14 cellular contexts compared by ENCODE assay signal in genomic region chr1:21929951-21930615, GRCh38. TPM values are rescaled to one million over a fixed set of nuclear protein-coding genes. Genes with fewer than 3 reads are reported as not detected.
DNase-seq lines count a peak whose midpoint lies in the region; ATAC-seq and TF ChIP-seq lines count a peak whose summit lies in the region.
"Had no signal": no experiment of that assay in that cellular context is flagged by ENCODE, and none has a peak within 500 bp of the region (broad histone marks: within the 10 kb centered on the region; RNA-seq: fewer than 3 reads in every experiment).

No MANE protein-coding gene starts in this region.

- ATAC-seq in Right ventricle myocardium superior (ENCODE audit: poor library complexity), result peak; percentile 5
- no peak for ATAC-seq in Right ventricle myocardium inferior
- no peak for ATAC-seq in aorta (ENCODE audit: low FRiP score)
- ATAC-seq in HG03439 (IDR thresholded peaks at IDR 0.05; ENCODE audit: unreplicated experiment), result no peak
- ATAC-seq: stimulated activated naive CD8-positive, alpha-beta T cell treated with anti-CD3 and anti-CD28 coated beads, Interleukin-15, amount 100 ng/mL, for 72 hours had no signal

- H3K4me1 ChIP-seq in aorta (ENCODE audit: control insufficient read depth in 1 of 2, insufficient read depth in 2 of 2, low read length in 2 of 2), result peaks cover 3 to 9% of the 10 kb centered on the region in 2 donors

- no peaks in the 10 kb centered on the region for H3K9me3 Mint-ChIP-seq in osteocyte (ENCODE audit: unreplicated experiment)
- H3K9me3 Mint-ChIP-seq: activated T-helper 1 cell treated with anti-CD3 and anti-CD28 coated beads, Interleukin-12 subunit alpha, Interleukin-12 subunit beta, Interleukin-2, Interleukin-4 antibody, amounts not matched to agents 30 ng/mL and 10 ng/mL and 1 ng/mL, durations not matched to agents 14 hours and 24 hours and 36 hours; stimulated activated naive CD8-positive, alpha-beta T cell treated with anti-CD3 and anti-CD28 coated beads, Interleukin-15, amount 100 ng/mL, for 72 hours had no signal

- WGBS in aorta, 2 donors, result 45 to 47% methylated on average over 10 of the region's 10 CpGs

- H3K27ac Mint-ChIP-seq in osteocyte (ENCODE audit: unreplicated experiment), result peak overlapping the region; percentile 81
- H3K27ac Mint-ChIP-seq: activated T-helper 1 cell treated with anti-CD3 and anti-CD28 coated beads, Interleukin-12 subunit alpha, Interleukin-12 subunit beta, Interleukin-2, Interleukin-4 antibody, amounts not matched to agents 30 ng/mL and 10 ng/mL and 1 ng/mL, durations not matched to agents 14 hours and 24 hours and 36 hours had no signal

- intact Hi-C loops in Right ventricle myocardium superior (cut with DNase I), result no loop called here
- intact Hi-C loops in Right ventricle myocardium inferior (cut with DNase I), result loop anchor here (5.0 kb wide), 1 partner anchor 33 kb away; no protein-coding TSS in a partner anchor
- intact Hi-C loops in aorta (cut with DNase I), result no loop called here

- peaks cover 0 to 2% of the 10 kb centered on the region in 2 donors for H3K36me3 ChIP-seq in aorta (ENCODE audit: control insufficient read depth in 1 of 2, insufficient read depth in 2 of 2, low read length in 1 of 2)

- TF ChIP-seq CTCF in fibroblast of the aortic adventitia (IDR thresholded peaks at IDR 0.05; ENCODE audit: insufficient read depth, low read length) (no peak), osteocyte (IDR thresholded peaks at IDR 0.05) (no peak)

- H3K27ac ChIP-seq in aorta (ENCODE audit: low read depth in 1 of 2, low read length in 2 of 2), result peak overlapping the region; percentile 69 to 79

- DNase-seq in Right ventricle myocardium superior (no peak), Right ventricle myocardium inferior (ENCODE audit: missing footprints) (no peak), fibroblast of the aortic adventitia (ENCODE audit: low read depth) (peak; percentile 53), osteocyte (ENCODE audit: extremely low spot score, unreplicated experiment) (no peak), aorta (peak in 1 of 2 donors; percentile 50), mesenteric fat pad (ENCODE audit: low spot score) (no peak), COR-L47 (lab: John Stamatoyannopoulos, UW) (no peak)
- DNase-seq: cerebellar nuclear complex; foreskin fibroblast; NCI-H526; stimulated activated naive CD8-positive, alpha-beta T cell treated with anti-CD3 and anti-CD28 coated beads, Interleukin-15, amount 100 ng/mL, for 72 hours had no signal

- H3K36me3 Mint-ChIP-seq in osteocyte (ENCODE audit: unreplicated experiment), result peaks cover 4% of the 10 kb centered on the region

- H3K9me3 ChIP-seq in aorta (ENCODE audit: control insufficient read depth, low read length), result no peaks in the 10 kb centered on the region

- peaks cover 78% of the 10 kb centered on the region for H3K4me1 Mint-ChIP-seq in osteocyte (ENCODE audit: unreplicated experiment)

- H3K27me3 ChIP-seq in aorta (ENCODE audit: control insufficient read depth in 1 of 2, insufficient read depth in 2 of 2, low read length in 1 of 2), result no peaks in the 10 kb centered on the region

- H3K4me3 ChIP-seq in fibroblast of the aortic adventitia (ENCODE audit: low read depth, low read length) (no peak overlapping the region), aorta (ENCODE audit: low read length in 2 of 2) (no peak overlapping the region)

- H3K27me3 Mint-ChIP-seq in osteocyte (ENCODE audit: unreplicated experiment), result no peaks in the 10 kb centered on the region
- H3K27me3 Mint-ChIP-seq: stimulated activated naive CD8-positive, alpha-beta T cell treated with anti-CD3 and anti-CD28 coated beads, Interleukin-15, amount 100 ng/mL, for 72 hours had no signal

- H3K4me3 Mint-ChIP-seq in osteocyte (ENCODE audit: unreplicated experiment), result no peak overlapping the region
- H3K4me3 Mint-ChIP-seq: activated T-helper 1 cell treated with anti-CD3 and anti-CD28 coated beads, Interleukin-12 subunit alpha, Interleukin-12 subunit beta, Interleukin-2, Interleukin-4 antibody, amounts not matched to agents 30 ng/mL and 10 ng/mL and 1 ng/mL, durations not matched to agents 14 hours and 24 hours and 36 hours; stimulated activated naive CD8-positive, alpha-beta T cell treated with anti-CD3 and anti-CD28 coated beads, Interleukin-15, amount 100 ng/mL, for 72 hours had no signal

RNA-seq across cellular contexts. Expression of gene HSPG2, which starts 7.0 kb away (rescaled TPM):
- total RNA-seq in Right ventricle myocardium superior, result 263 TPM
- 269 TPM for total RNA-seq in Right ventricle myocardium inferior
- 164 and 367 TPM in 2 replicates for total RNA-seq in fibroblast of the aortic adventitia (ENCODE audit: low replicate concordance)
- 197 and 230 TPM in 2 replicates for total RNA-seq in osteocyte
- 1,000 to 10,000 TPM in 1 of 2 donors, 100 to 1,000 TPM in 1; 868 to 1,205 TPM for total RNA-seq in aorta
- polyA plus RNA-seq in aorta, result 100 to 1,000 TPM in 1 of 2 donors, 10 to 100 TPM in 1; 49.1 to 268 TPM
- total RNA-seq in mesenteric fat pad, result 543 TPM

RNA-seq across cellular contexts. Expression of gene CELA3B, which starts 46.7 kb away (rescaled TPM):
- not detected for total RNA-seq in Right ventricle myocardium superior
- total RNA-seq in Right ventricle myocardium inferior, result not detected
- not detected in 2 replicates for total RNA-seq in fibroblast of the aortic adventitia (ENCODE audit: low replicate concordance)
- not detected in 2 replicates for total RNA-seq in osteocyte
- 1 to 10 TPM; 1.0 to 1.8 TPM for total RNA-seq in aorta
- polyA plus RNA-seq in aorta, result 1 to 10 TPM; 2.5 to 7.5 TPM
- 0.90 TPM for total RNA-seq in mesenteric fat pad
- total RNA-seq: activated T-helper 1 cell treated with anti-CD3 and anti-CD28 coated beads, Interleukin-12 subunit alpha, Interleukin-12 subunit beta, Interleukin-2, Interleukin-4 antibody, amounts not matched to agents 30 ng/mL and 10 ng/mL and 1 ng/mL, durations not matched to agents 14 hours and 24 hours and 36 hours; kidney epithelial cell had no signal
